Comparison of ENCODE assay signal across 23 cellular contexts in the genomic region with DNA sequence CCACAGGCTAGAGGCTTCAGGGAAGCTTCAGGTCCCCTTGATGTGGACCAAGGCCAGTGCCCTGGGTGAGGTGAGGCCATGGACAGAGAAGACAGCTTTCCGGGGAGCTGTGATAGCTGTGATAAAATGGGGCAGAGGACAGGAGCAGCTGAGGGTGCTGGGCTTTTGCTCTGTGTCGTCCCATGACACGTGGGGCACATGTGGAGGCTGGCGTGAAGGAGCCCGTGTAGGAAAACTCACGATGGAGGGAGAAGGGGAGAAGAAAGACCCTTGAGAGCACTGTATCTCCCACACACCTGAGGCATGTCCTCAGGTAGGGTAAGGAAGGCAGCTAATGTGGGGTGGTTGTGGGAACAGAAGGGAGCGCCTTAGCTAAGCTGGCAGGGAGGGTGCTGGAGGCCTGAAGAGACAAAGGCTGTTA. TPM values are rescaled to one million over a fixed set of nuclear protein-coding genes. Genes with fewer than 3 reads are reported as not detected.
DNase-seq lines count a peak whose midpoint lies in the region; ATAC-seq and TF ChIP-seq lines count a peak whose summit lies in the region.
"Had no signal": no experiment of that assay in that cellular context is flagged by ENCODE, and none has a peak within 500 bp of the region (broad histone marks: within the 10 kb centered on the region; RNA-seq: fewer than 3 reads in every experiment).

No MANE protein-coding gene starts in this region.

- DNase-seq in activated CD4-positive, alpha-beta memory T cell treated with anti-CD3 and anti-CD28 coated beads for 36 hours, result peak; percentile 3
- no peak for DNase-seq in activated CD4-positive, alpha-beta memory T cell treated with anti-CD3 and anti-CD28 coated beads, Interleukin-2, amount 10 ng/mL, durations not matched to agents 7 days and 5 days
- no peak for DNase-seq in mesothelial cell of epicardium (ENCODE audit: low spot score in 2 of 2, unreplicated experiment in 2 of 2)
- DNase-seq in suprapubic skin (ENCODE audit: low spot score in 2 of 2), result peak in 1 of 2 donors; percentile 64
- DNase-seq in body of pancreas, result no peak
- no peak for DNase-seq in erythroblast (lab: John Stamatoyannopoulos, UW)
- DNase-seq in activated CD8-positive, alpha-beta memory T cell treated with anti-CD3 and anti-CD28 coated beads, Interleukin-2, amount 10 ng/mL, durations not matched to agents 7 days and 5 days, result no peak
- DNase-seq: activated gamma-delta T cell treated with Interleukin-2 at 50 U/mL for 16 hours; effector memory CD8-positive, alpha-beta T cell; esophagus squamous epithelium; MV-4-11; RPMI8226; SK-N-SH; stimulated activated CD4-positive, alpha-beta T cell treated with anti-CD3 and anti-CD28 coated beads, Interleukin-1b, Interleukin-23, amount 100 ng/mL, for 48 hours; T-helper 2 cell; thyroid gland had no signal

- H3K27ac ChIP-seq in suprapubic skin (peak overlapping the region; percentile 49), body of pancreas (no peak overlapping the region)
- H3K27ac ChIP-seq: gastroesophageal sphincter, thyroid gland, VCaP had no signal

- no peaks in the 10 kb centered on the region for H3K36me3 Mint-ChIP-seq in activated CD4-positive, alpha-beta memory T cell treated with anti-CD3 and anti-CD28 coated beads for 36 hours
- no peaks in the 10 kb centered on the region for H3K36me3 Mint-ChIP-seq in activated CD4-positive, alpha-beta memory T cell treated with anti-CD3 and anti-CD28 coated beads, Interleukin-2, amount 10 ng/mL, durations not matched to agents 7 days and 5 days (ENCODE audit: low read depth)
- H3K36me3 Mint-ChIP-seq in brain (no peaks in the 10 kb centered on the region), mesothelial cell of epicardium (no peaks in the 10 kb centered on the region)
- no peaks in the 10 kb centered on the region for H3K36me3 Mint-ChIP-seq in activated CD8-positive, alpha-beta memory T cell treated with anti-CD3 and anti-CD28 coated beads, Interleukin-2, amount 10 ng/mL, durations not matched to agents 7 days and 5 days
- H3K36me3 Mint-ChIP-seq: CD8-positive, alpha-beta T cell had no signal

- TF ChIP-seq EP300 in suprapubic skin (IDR thresholded peaks at IDR 0.05), result no peak

- no peak overlapping the region for H3K27ac Mint-ChIP-seq in activated CD4-positive, alpha-beta memory T cell treated with anti-CD3 and anti-CD28 coated beads for 36 hours
- H3K27ac Mint-ChIP-seq in activated CD4-positive, alpha-beta memory T cell treated with anti-CD3 and anti-CD28 coated beads, Interleukin-2, amount 10 ng/mL, durations not matched to agents 7 days and 5 days, result no peak overlapping the region
- H3K27ac Mint-ChIP-seq in brain, result peak overlapping the region; percentile 25 to 90 (median 74)
- H3K27ac Mint-ChIP-seq in mesothelial cell of epicardium, result peak overlapping the region; percentile 89
- no peak overlapping the region for H3K27ac Mint-ChIP-seq in activated CD8-positive, alpha-beta memory T cell treated with anti-CD3 and anti-CD28 coated beads, Interleukin-2, amount 10 ng/mL, durations not matched to agents 7 days and 5 days
- H3K27ac Mint-ChIP-seq: CD8-positive, alpha-beta T cell; stimulated activated effector memory CD8-positive, alpha-beta T cell treated with anti-CD3 and anti-CD28 coated beads, Interleukin-12 subunit alpha, Interleukin-12 subunit beta, amount 100 ng/mL, for 72 hours had no signal

- no peak for TF ChIP-seq CTCF in brain (conservative IDR thresholded peaks at IDR 0.05)
- TF ChIP-seq CTCF in mesothelial cell of epicardium (IDR thresholded peaks at IDR 0.05; ENCODE audit: unreplicated experiment), result no peak
- no peak for TF ChIP-seq CTCF in suprapubic skin (IDR thresholded peaks at IDR 0.05)
- TF ChIP-seq CTCF in body of pancreas (IDR thresholded peaks at IDR 0.05), result no peak

- no peaks in the 10 kb centered on the region for H3K9me3 Mint-ChIP-seq in activated CD4-positive, alpha-beta memory T cell treated with anti-CD3 and anti-CD28 coated beads for 36 hours
- no peaks in the 10 kb centered on the region for H3K9me3 Mint-ChIP-seq in activated CD4-positive, alpha-beta memory T cell treated with anti-CD3 and anti-CD28 coated beads, Interleukin-2, amount 10 ng/mL, durations not matched to agents 7 days and 5 days
- H3K9me3 Mint-ChIP-seq in brain, result no peaks in the 10 kb centered on the region
- no peaks in the 10 kb centered on the region for H3K9me3 Mint-ChIP-seq in mesothelial cell of epicardium
- H3K9me3 Mint-ChIP-seq in activated CD8-positive, alpha-beta memory T cell treated with anti-CD3 and anti-CD28 coated beads, Interleukin-2, amount 10 ng/mL, durations not matched to agents 7 days and 5 days (ENCODE audit: low read depth), result no peaks in the 10 kb centered on the region
- H3K9me3 Mint-ChIP-seq: CD8-positive, alpha-beta T cell; effector memory CD8-positive, alpha-beta T cell; stimulated activated effector memory CD8-positive, alpha-beta T cell treated with anti-CD3 and anti-CD28 coated beads, Interleukin-12 subunit alpha, Interleukin-12 subunit beta, amount 100 ng/mL, for 72 hours had no signal

- H3K4me3 Mint-ChIP-seq in activated CD4-positive, alpha-beta memory T cell treated with anti-CD3 and anti-CD28 coated beads for 36 hours, result no peak overlapping the region
- no peak overlapping the region for H3K4me3 Mint-ChIP-seq in activated CD4-positive, alpha-beta memory T cell treated with anti-CD3 and anti-CD28 coated beads, Interleukin-2, amount 10 ng/mL, durations not matched to agents 7 days and 5 days
- no peak overlapping the region for H3K4me3 Mint-ChIP-seq in brain
- no peak overlapping the region for H3K4me3 Mint-ChIP-seq in mesothelial cell of epicardium
- H3K4me3 Mint-ChIP-seq in activated CD8-positive, alpha-beta memory T cell treated with anti-CD3 and anti-CD28 coated beads, Interleukin-2, amount 10 ng/mL, durations not matched to agents 7 days and 5 days, result no peak overlapping the region
- H3K4me3 Mint-ChIP-seq: CD8-positive, alpha-beta T cell; effector memory CD8-positive, alpha-beta T cell; stimulated activated effector memory CD8-positive, alpha-beta T cell treated with anti-CD3 and anti-CD28 coated beads, Interleukin-12 subunit alpha, Interleukin-12 subunit beta, amount 100 ng/mL, for 72 hours had no signal

- H3K4me1 ChIP-seq in suprapubic skin (peaks cover 71% of the 10 kb centered on the region), body of pancreas (peaks cover 14% of the 10 kb centered on the region)

- WGBS in suprapubic skin, result 72% methylated on average over 7 of the region's 7 CpGs
- WGBS in body of pancreas, 2 donors, result 65 to 69% methylated on average over 7 of the region's 7 CpGs

- H3K4me3 ChIP-seq in suprapubic skin, result no peak overlapping the region
- H3K4me3 ChIP-seq in body of pancreas, result no peak overlapping the region
- H3K4me3 ChIP-seq: esophagus squamous epithelium, gastroesophageal sphincter, thyroid gland had no signal

- H3K27me3 ChIP-seq in suprapubic skin (no peaks in the 10 kb centered on the region), body of pancreas (no peaks in the 10 kb centered on the region)
- H3K27me3 ChIP-seq: esophagus squamous epithelium, gastroesophageal sphincter, thyroid gland had no signal

- CTCF ChIA-PET in activated CD4-positive, alpha-beta memory T cell treated with anti-CD3 and anti-CD28 coated beads for 36 hours (lab: Charles Lee), result interaction anchor here (0.8 to 1.3 kb wide), 2 partner anchors 106 to 425 kb away, joined by 3 read pairs; no protein-coding TSS in a partner anchor
- CTCF ChIA-PET in activated CD4-positive, alpha-beta memory T cell treated with anti-CD3 and anti-CD28 coated beads, Interleukin-2, amount 10 ng/mL, durations not matched to agents 7 days and 5 days (lab: Charles Lee), result no interaction called here
- CTCF ChIA-PET in activated CD8-positive, alpha-beta memory T cell treated with anti-CD3 and anti-CD28 coated beads, Interleukin-2, amount 10 ng/mL, durations not matched to agents 7 days and 5 days (lab: Charles Lee), result no interaction called here

- H3K9me3 ChIP-seq in suprapubic skin, result no peaks in the 10 kb centered on the region
- no peaks in the 10 kb centered on the region for H3K9me3 ChIP-seq in body of pancreas
- H3K9me3 ChIP-seq: esophagus squamous epithelium, gastroesophageal sphincter, SK-N-SH, thyroid gland had no signal

- peaks cover 11% of the 10 kb centered on the region for H3K27me3 Mint-ChIP-seq in activated CD4-positive, alpha-beta memory T cell treated with anti-CD3 and anti-CD28 coated beads for 36 hours
- H3K27me3 Mint-ChIP-seq in activated CD4-positive, alpha-beta memory T cell treated with anti-CD3 and anti-CD28 coated beads, Interleukin-2, amount 10 ng/mL, durations not matched to agents 7 days and 5 days, result peaks cover 9% of the 10 kb centered on the region
- no peaks in the 10 kb centered on the region for H3K27me3 Mint-ChIP-seq in brain
- no peaks in the 10 kb centered on the region for H3K27me3 Mint-ChIP-seq in mesothelial cell of epicardium (ENCODE audit: low read depth)
- peaks cover 2% of the 10 kb centered on the region for H3K27me3 Mint-ChIP-seq in activated CD8-positive, alpha-beta memory T cell treated with anti-CD3 and anti-CD28 coated beads, Interleukin-2, amount 10 ng/mL, durations not matched to agents 7 days and 5 days

- TF ChIP-seq POLR2A in suprapubic skin (IDR thresholded peaks at IDR 0.05) (no peak), body of pancreas (IDR thresholded peaks at IDR 0.05) (no peak), erythroblast (IDR thresholded peaks at IDR 0.05; ENCODE audit: low read length) (no peak)

- intact Hi-C loops in activated CD4-positive, alpha-beta memory T cell treated with anti-CD3 and anti-CD28 coated beads for 36 hours (cut with micrococcal nuclease), result no loop called here
- intact Hi-C loops in body of pancreas (cut with DNase I), result loop anchor here (10.0 kb wide), 1 partner anchor 434 kb away; no protein-coding TSS in a partner anchor

- POLR2A ChIA-PET in activated CD4-positive, alpha-beta memory T cell treated with anti-CD3 and anti-CD28 coated beads for 36 hours (lab: Charles Lee), result no interaction called here
- POLR2A ChIA-PET in activated CD4-positive, alpha-beta memory T cell treated with anti-CD3 and anti-CD28 coated beads, Interleukin-2, amount 10 ng/mL, durations not matched to agents 7 days and 5 days (lab: Charles Lee), result no interaction called here

- no peaks in the 10 kb centered on the region for H3K4me1 Mint-ChIP-seq in activated CD4-positive, alpha-beta memory T cell treated with anti-CD3 and anti-CD28 coated beads for 36 hours (ENCODE audit: low read depth)
- H3K4me1 Mint-ChIP-seq in activated CD4-positive, alpha-beta memory T cell treated with anti-CD3 and anti-CD28 coated beads, Interleukin-2, amount 10 ng/mL, durations not matched to agents 7 days and 5 days, result no peaks in the 10 kb centered on the region
- peaks cover 32% of the 10 kb centered on the region for H3K4me1 Mint-ChIP-seq in brain
- peaks cover 18% of the 10 kb centered on the region for H3K4me1 Mint-ChIP-seq in mesothelial cell of epicardium
- no peaks in the 10 kb centered on the region for H3K4me1 Mint-ChIP-seq in activated CD8-positive, alpha-beta memory T cell treated with anti-CD3 and anti-CD28 coated beads, Interleukin-2, amount 10 ng/mL, durations not matched to agents 7 days and 5 days

- ATAC-seq in body of pancreas, result no peak
- no peak for ATAC-seq in activated CD8-positive, alpha-beta memory T cell treated with anti-CD3 and anti-CD28 coated beads, Interleukin-2, amount 10 ng/mL, durations not matched to agents 7 days and 5 days
- ATAC-seq: CD8-positive, alpha-beta T cell; effector memory CD8-positive, alpha-beta T cell; gastroesophageal sphincter; HCT116; stimulated activated effector memory CD8-positive, alpha-beta T cell treated with anti-CD3 and anti-CD28 coated beads, Interleukin-12 subunit alpha, Interleukin-12 subunit beta, amount 100 ng/mL, for 72 hours had no signal

- peaks cover 7% of the 10 kb centered on the region for H3K36me3 ChIP-seq in suprapubic skin
- no peaks in the 10 kb centered on the region for H3K36me3 ChIP-seq in body of pancreas (replicated peaks in 1 of 2; ENCODE audit: insufficient read depth in 1 of 2, low read depth in 2 of 2)
- H3K36me3 ChIP-seq: thyroid gland had no signal

RNA-seq across cellular contexts. Expression of a gene that starts 21.3 kb away (rescaled TPM):
- 1 to 10 TPM; 7.2 to 7.6 TPM for total RNA-seq in activated CD4-positive, alpha-beta memory T cell treated with anti-CD3 and anti-CD28 coated beads for 36 hours
- total RNA-seq in activated CD4-positive, alpha-beta memory T cell treated with anti-CD3 and anti-CD28 coated beads, Interleukin-2, amount 10 ng/mL, durations not matched to agents 7 days and 5 days, result 1 to 10 TPM; 2.7 to 3.1 TPM
- polyA plus RNA-seq in brain (ENCODE audit: insufficient read depth, low read depth, low replicate concordance), result 46.8 TPM
- total RNA-seq in mesothelial cell of epicardium (20.9 to 26.2 TPM (median 22.2 TPM) in 3 replicates), suprapubic skin (10 to 100 TPM; 10.7 to 21.7 (median 17.3) TPM), body of pancreas (10 to 100 TPM; 10.4 to 53.4 TPM)
- 1 to 10 TPM; 1.1 to 2.6 TPM for total RNA-seq in activated CD8-positive, alpha-beta memory T cell treated with anti-CD3 and anti-CD28 coated beads, Interleukin-2, amount 10 ng/mL, durations not matched to agents 7 days and 5 days

RNA-seq across cellular contexts. Expression of a gene that starts 37.1 kb away (rescaled TPM):
- total RNA-seq in activated CD4-positive, alpha-beta memory T cell treated with anti-CD3 and anti-CD28 coated beads for 36 hours, result 10 to 100 TPM; 15.4 to 17.2 TPM
- total RNA-seq in activated CD4-positive, alpha-beta memory T cell treated with anti-CD3 and anti-CD28 coated beads, Interleukin-2, amount 10 ng/mL, durations not matched to agents 7 days and 5 days, result 10 to 100 TPM; 40.6 to 41.4 TPM
- 38.3 TPM for polyA plus RNA-seq in brain (ENCODE audit: insufficient read depth, low read depth, low replicate concordance)
- total RNA-seq in mesothelial cell of epicardium (46.0 to 49.0 TPM (median 47.6 TPM) in 3 replicates), suprapubic skin (10 to 100 TPM; 30.9 to 47.1 (median 43.6) TPM), body of pancreas (10 to 100 TPM; 10.1 to 29.3 TPM)
- total RNA-seq in activated CD8-positive, alpha-beta memory T cell treated with anti-CD3 and anti-CD28 coated beads, Interleukin-2, amount 10 ng/mL, durations not matched to agents 7 days and 5 days, result 10 to 100 TPM; 16.9 to 27.8 TPM

RNA-seq across cellular contexts. Expression of a gene that starts 45.8 kb away (rescaled TPM):
- total RNA-seq in activated CD4-positive, alpha-beta memory T cell treated with anti-CD3 and anti-CD28 coated beads for 36 hours, result not detected
- not detected for total RNA-seq in activated CD4-positive, alpha-beta memory T cell treated with anti-CD3 and anti-CD28 coated beads, Interleukin-2, amount 10 ng/mL, durations not matched to agents 7 days and 5 days
- 30.0 TPM for polyA plus RNA-seq in brain (ENCODE audit: insufficient read depth, low read depth, low replicate concordance)
- 194 to 213 TPM (median 210 TPM) in 3 replicates for total RNA-seq in mesothelial cell of epicardium
- total RNA-seq in suprapubic skin, result 10 to 100 TPM; 14.9 to 27.8 (median 24.9) TPM
- total RNA-seq in body of pancreas, result 10 to 100 TPM; 25.7 to 35.3 TPM
- total RNA-seq in activated CD8-positive, alpha-beta memory T cell treated with anti-CD3 and anti-CD28 coated beads, Interleukin-2, amount 10 ng/mL, durations not matched to agents 7 days and 5 days, result not detected
- total RNA-seq: CD8-positive, alpha-beta T cell; HT1080 had no signal

Comparison
In these comparisons a context has a peak if more than half of its experiments do, and no peak if none do; other contexts are left out.
1. H3K27ac Mint-ChIP-seq: peak in brain (5 of 5) and mesothelial cell of epicardium (single experiment); none in activated CD4-positive, alpha-beta memory T cell treated with anti-CD3 and anti-CD28 coated beads for 36 hours (single experiment), activated CD4-positive, alpha-beta memory T cell treated with anti-CD3 and anti-CD28 coated beads, Interleukin-2, amount 10 ng/mL, durations not matched to agents 7 days and 5 days (single experiment) and activated CD8-positive, alpha-beta memory T cell treated with anti-CD3 and anti-CD28 coated beads, Interleukin-2, amount 10 ng/mL, durations not matched to agents 7 days and 5 days (single experiment).
2. RNA of a gene that starts 45.8 kb away (total RNA-seq): 194 to 213 TPM in mesothelial cell of epicardium, 25.7 to 35.3 TPM in body of pancreas and 14.9 to 27.8 TPM in suprapubic skin; not detected in activated CD4-positive, alpha-beta memory T cell treated with anti-CD3 and anti-CD28 coated beads, Interleukin-2, amount 10 ng/mL, durations not matched to agents 7 days and 5 days, not detected in activated CD4-positive, alpha-beta memory T cell treated with anti-CD3 and anti-CD28 coated beads for 36 hours and not detected in activated CD8-positive, alpha-beta memory T cell treated with anti-CD3 and anti-CD28 coated beads, Interleukin-2, amount 10 ng/mL, durations not matched to agents 7 days and 5 days; every median in the first group is over 10 times any median in the second.